ENCODE assay signal across 11 cellular contexts in genomic region chr7:116395125-116395791, GRCh38.
DNase-seq lines count a peak whose midpoint lies in the region; ATAC-seq and TF ChIP-seq lines count a peak whose summit lies in the region.
"Had no signal": no experiment of that assay in that cellular context is flagged by ENCODE, and none has a peak within 500 bp of the region (broad histone marks: within the 10 kb centered on the region; RNA-seq: fewer than 3 reads in every experiment).

No MANE protein-coding gene starts in this region.

- peaks cover 2% of the 10 kb centered on the region; the same call in 1 of the 2 replicates for H3K9me3 ChIP-seq in IMR-90 (ENCODE audit: control insufficient read depth, insufficient read depth, low read length)

- peak overlapping the region; percentile 84 for H3K56ac ChIP-seq in IMR-90 (ENCODE audit: extremely low read depth, insufficient read depth, low read length)

- H2BK120ac ChIP-seq in IMR-90 (ENCODE audit: low read depth, low read length), result peak overlapping the region; percentile 90

- peaks cover 7% of the 10 kb centered on the region for H3K4me1 ChIP-seq in IMR-90 (ENCODE audit: control insufficient read depth, insufficient read depth, low read length)

- DNase-seq in AG09319 (ENCODE audit: extremely low read depth, low read depth) (peak; percentile 37), IMR-90 (peak; percentile 94), chondrocyte (ENCODE audit: low spot score) (no peak), lung microvascular endothelial cell (ENCODE audit: low read depth in 2 of 2) (peak; percentile 88 to 95), glutamatergic neuron (no peak), middle frontal gyrus (ENCODE audit: extremely low spot score, low spot score) (no peak)
- DNase-seq in activated CD8-positive, alpha-beta memory T cell treated with anti-CD3 and anti-CD28 coated beads, Interleukin-2, amount 10 ng/mL, durations not matched to agents 7 days and 5 days, result no peak
- DNase-seq: anterior cingulate cortex, T-helper 2 cell had no signal

- H3K4me3 ChIP-seq in IMR-90 (ENCODE audit: insufficient read depth, low read depth, low read length), result no peak overlapping the region; the same call in 1 of the 2 replicates

- TF ChIP-seq POLR2A in IMR-90 (IDR thresholded peaks at IDR 0.05; ENCODE audit: low read depth, low read length), result no peak

- H3K27me3 ChIP-seq in IMR-90 (ENCODE audit: control insufficient read depth, insufficient read depth, low read length), result no peaks in the 10 kb centered on the region

- CTCF ChIA-PET in IMR-90 (lab: Yijun Ruan, JAX), result interaction anchor here (0.6 kb wide), 1 partner anchor 92 kb away, joined by 3 read pairs; no protein-coding TSS in a partner anchor
- CTCF ChIA-PET in activated CD8-positive, alpha-beta memory T cell treated with anti-CD3 and anti-CD28 coated beads, Interleukin-2, amount 10 ng/mL, durations not matched to agents 7 days and 5 days (lab: Charles Lee), result no interaction called here

- peak overlapping the region; percentile 51; the same call in 1 of the 2 replicates for H3K4ac ChIP-seq in IMR-90 (ENCODE audit: low read depth, low read length)

- H3K4me1 Mint-ChIP-seq in chondrocyte (ENCODE audit: low read depth), result peaks cover 45% of the 10 kb centered on the region
- H3K4me1 Mint-ChIP-seq in glutamatergic neuron (ENCODE audit: low read depth, unreplicated experiment), result no peaks in the 10 kb centered on the region
- no peaks in the 10 kb centered on the region for H3K4me1 Mint-ChIP-seq in activated CD8-positive, alpha-beta memory T cell treated with anti-CD3 and anti-CD28 coated beads, Interleukin-2, amount 10 ng/mL, durations not matched to agents 7 days and 5 days
- H3K4me1 Mint-ChIP-seq: memory B cell had no signal

- H3K9me3 Mint-ChIP-seq in chondrocyte (ENCODE audit: low read depth), result peaks cover 6% of the 10 kb centered on the region
- H3K9me3 Mint-ChIP-seq in glutamatergic neuron (ENCODE audit: unreplicated experiment), result no peaks in the 10 kb centered on the region
- H3K9me3 Mint-ChIP-seq in activated CD8-positive, alpha-beta memory T cell treated with anti-CD3 and anti-CD28 coated beads, Interleukin-2, amount 10 ng/mL, durations not matched to agents 7 days and 5 days (ENCODE audit: low read depth), result no peaks in the 10 kb centered on the region

- H4K91ac ChIP-seq in IMR-90 (ENCODE audit: insufficient read depth, low read depth, low read length), result peak overlapping the region; percentile 29

- no peak overlapping the region for H3K14ac ChIP-seq in IMR-90 (replicated peaks; ENCODE audit: low read depth, low read length)

- peak overlapping the region; percentile 34 for H2AFZ ChIP-seq in IMR-90 (replicated peaks; ENCODE audit: low read length, poor library complexity)

- no peaks in the 10 kb centered on the region for H4K20me1 ChIP-seq in IMR-90 (ENCODE audit: insufficient read depth, low read length)

- no TSS peak for BruUV-seq in IMR-90 (replicated peaks; lab: Mats Ljungman, UMichigan)

- peak overlapping the region; percentile 85; the same call in 1 of the 2 replicates for H3K4me2 ChIP-seq in IMR-90 (ENCODE audit: low read depth, low read length)

- H3K36me3 Mint-ChIP-seq in chondrocyte (ENCODE audit: low read depth) (no peaks in the 10 kb centered on the region), glutamatergic neuron (ENCODE audit: unreplicated experiment) (no peaks in the 10 kb centered on the region)
- H3K36me3 Mint-ChIP-seq in activated CD8-positive, alpha-beta memory T cell treated with anti-CD3 and anti-CD28 coated beads, Interleukin-2, amount 10 ng/mL, durations not matched to agents 7 days and 5 days, result no peaks in the 10 kb centered on the region
- H3K36me3 Mint-ChIP-seq: memory B cell had no signal

- peak overlapping the region; percentile 98 for H2BK5ac ChIP-seq in IMR-90 (ENCODE audit: low read depth, low read length, poor library complexity, severe bottlenecking)

- H3K18ac ChIP-seq in IMR-90 (ENCODE audit: low read depth, low read length), result peak overlapping the region; percentile 84; the same call in 1 of the 2 replicates

- H3K9me1 ChIP-seq in IMR-90 (ENCODE audit: insufficient read depth, low read length), result peaks cover 3% of the 10 kb centered on the region

- no peaks in the 10 kb centered on the region for H3K36me3 ChIP-seq in IMR-90 (ENCODE audit: control insufficient read depth, insufficient read depth, low read length)

- in situ Hi-C loops in IMR-90 (cut with MboI; ENCODE audit: low sequenced_read_pairs), result no loop called here

- peak overlapping the region; percentile 39; the same call in 1 of the 3 replicates for H2BK15ac ChIP-seq in IMR-90 (ENCODE audit: low read depth, low read length)

- ATAC-seq in IMR-90 (ENCODE audit: low read depth) (peak; percentile 97), GM21737 (IDR thresholded peaks at IDR 0.05; ENCODE audit: unreplicated experiment) (no peak)
- no peak for ATAC-seq in activated CD8-positive, alpha-beta memory T cell treated with anti-CD3 and anti-CD28 coated beads, Interleukin-2, amount 10 ng/mL, durations not matched to agents 7 days and 5 days

- POLR2A ChIA-PET in IMR-90 (lab: Charles Lee; ENCODE audit: unreplicated experiment), result interaction anchor here (0.7 to 1.0 kb wide), 2 partner anchors 18 to 130 kb away, joined by 3 to 4 read pairs; no protein-coding TSS in a partner anchor

- dilution Hi-C loops in IMR-90 (cut with HindIII; ENCODE audit: low sequenced_read_pairs, unreplicated experiment), result no loop called here

- peak overlapping the region; percentile 31 to 85; a peak in 3 of 4 replicates for H4K8ac ChIP-seq in IMR-90 (ENCODE audit: low read depth in 2 of 2, low read length in 2 of 2)

- 0% methylated on average over 1 of the region's 3 CpGs; no CpG with 5 or more reads in 1 of the 2 experiments for WGBS in IMR-90 (ENCODE audit: extremely low coverage in 2 of 2, insufficient read length in 1 of 2), 2 experiments

- H3K27me3 Mint-ChIP-seq in chondrocyte (ENCODE audit: low read depth), result no peaks in the 10 kb centered on the region
- no peaks in the 10 kb centered on the region for H3K27me3 Mint-ChIP-seq in glutamatergic neuron (ENCODE audit: unreplicated experiment)
- H3K27me3 Mint-ChIP-seq in activated CD8-positive, alpha-beta memory T cell treated with anti-CD3 and anti-CD28 coated beads, Interleukin-2, amount 10 ng/mL, durations not matched to agents 7 days and 5 days, result peaks cover 20% of the 10 kb centered on the region

- peak overlapping the region; percentile 17; the same call in 1 of the 2 replicates for H3K9ac ChIP-seq in IMR-90 (ENCODE audit: low read depth, low read length)

- H3K4me3 Mint-ChIP-seq in chondrocyte (ENCODE audit: unreplicated experiment) (no peak overlapping the region), glutamatergic neuron (ENCODE audit: unreplicated experiment) (no peak overlapping the region)
- H3K4me3 Mint-ChIP-seq in activated CD8-positive, alpha-beta memory T cell treated with anti-CD3 and anti-CD28 coated beads, Interleukin-2, amount 10 ng/mL, durations not matched to agents 7 days and 5 days, result no peak overlapping the region
- H3K4me3 Mint-ChIP-seq: memory B cell had no signal

- peak overlapping the region; percentile 30; the same call in 1 of the 2 replicates for H3K27ac ChIP-seq in IMR-90 (ENCODE audit: insufficient read depth, low read length)

- peak overlapping the region; percentile 58; the same call in 1 of the 2 replicates for H4K5ac ChIP-seq in IMR-90 (ENCODE audit: low read depth, low read length)

- no peak for TF ChIP-seq CTCF in AG09319 (IDR thresholded peaks at IDR 0.05; ENCODE audit: low read depth, low read length)
- no peak for TF ChIP-seq CTCF in IMR-90 (conservative IDR thresholded peaks at IDR 0.05; ENCODE audit: low read depth, low read length)
- no peak for TF ChIP-seq CTCF in chondrocyte (IDR thresholded peaks at IDR 0.05)
- no peak for TF ChIP-seq CTCF in glutamatergic neuron (IDR thresholded peaks at IDR 0.05; ENCODE audit: partially characterized antibody, unreplicated experiment)

- H3K27ac Mint-ChIP-seq in chondrocyte (ENCODE audit: unreplicated experiment) (peak overlapping the region; percentile 92), glutamatergic neuron (ENCODE audit: unreplicated experiment) (no peak overlapping the region)
- no peak overlapping the region for H3K27ac Mint-ChIP-seq in activated CD8-positive, alpha-beta memory T cell treated with anti-CD3 and anti-CD28 coated beads, Interleukin-2, amount 10 ng/mL, durations not matched to agents 7 days and 5 days
- H3K27ac Mint-ChIP-seq: memory B cell had no signal

- peak overlapping the region; percentile 80 for H2BK20ac ChIP-seq in IMR-90 (ENCODE audit: low read depth, low read length)

- H3K79me1 ChIP-seq in IMR-90 (ENCODE audit: low read depth in 1 of 2, low read length in 2 of 2), result no peaks in the 10 kb centered on the region

- H3K23ac ChIP-seq in IMR-90 (ENCODE audit: low read depth, low read length), result peak overlapping the region; percentile 14; the same call in 1 of the 2 replicates

- peak; percentile 24 for TF ChIP-seq RAD21 in IMR-90 (IDR thresholded peaks at IDR 0.05; ENCODE audit: low read length)

- no peak overlapping the region for H2AK5ac ChIP-seq in IMR-90 (ENCODE audit: low read depth, low read length)

- H2AK9ac ChIP-seq in IMR-90 (replicated peaks; ENCODE audit: low read depth, low read length, poor library complexity), result no peak overlapping the region

- intact Hi-C loops in IMR-90 (cut with micrococcal nuclease), result loop anchor here (2.0 kb wide), 2 partner anchors 124 to 132 kb away; no protein-coding TSS in a partner anchor

TF ChIP-seq in IMR-90, 13 proteins besides CTCF, POLR2A, EP300 and RAD21 (continues in another document):
- TF ChIP-seq BHLHE40 (IDR thresholded peaks at IDR 0.05; ENCODE audit: low read depth, low read length) (peak; percentile 22; the same call in 1 of the 2 replicates), ELK1 (IDR thresholded peaks at IDR 0.05; ENCODE audit: borderline replicate concordance, low read depth, low read length) (no peak), SMC3 (IDR thresholded peaks at IDR 0.05; ENCODE audit: low read depth, low read length) (no peak), MXI1 (IDR thresholded peaks at IDR 0.05; ENCODE audit: borderline replicate concordance, low read depth, low read length) (no peak), RFX5 (IDR thresholded peaks at IDR 0.05; ENCODE audit: low read depth, low read length) (no peak), FOS (IDR thresholded peaks at IDR 0.05; ENCODE audit: low read depth, low read length) (peak; percentile 90), CEBPB (IDR thresholded peaks at IDR 0.05; ENCODE audit: low read depth, low read length) (no peak)

Comparison
In these comparisons a context has a peak if more than half of its experiments do, and no peak if none do; other contexts are left out.
1. DNase-seq: peak in AG09319 (single experiment), IMR-90 (single experiment) and lung microvascular endothelial cell (2 of 2); none in chondrocyte (single experiment), glutamatergic neuron (single experiment), activated CD8-positive, alpha-beta memory T cell treated with anti-CD3 and anti-CD28 coated beads, Interleukin-2, amount 10 ng/mL, durations not matched to agents 7 days and 5 days (single experiment) and middle frontal gyrus (single experiment).